Comparison of ENCODE assay signal across 1 cellular context in the genomic region with DNA sequence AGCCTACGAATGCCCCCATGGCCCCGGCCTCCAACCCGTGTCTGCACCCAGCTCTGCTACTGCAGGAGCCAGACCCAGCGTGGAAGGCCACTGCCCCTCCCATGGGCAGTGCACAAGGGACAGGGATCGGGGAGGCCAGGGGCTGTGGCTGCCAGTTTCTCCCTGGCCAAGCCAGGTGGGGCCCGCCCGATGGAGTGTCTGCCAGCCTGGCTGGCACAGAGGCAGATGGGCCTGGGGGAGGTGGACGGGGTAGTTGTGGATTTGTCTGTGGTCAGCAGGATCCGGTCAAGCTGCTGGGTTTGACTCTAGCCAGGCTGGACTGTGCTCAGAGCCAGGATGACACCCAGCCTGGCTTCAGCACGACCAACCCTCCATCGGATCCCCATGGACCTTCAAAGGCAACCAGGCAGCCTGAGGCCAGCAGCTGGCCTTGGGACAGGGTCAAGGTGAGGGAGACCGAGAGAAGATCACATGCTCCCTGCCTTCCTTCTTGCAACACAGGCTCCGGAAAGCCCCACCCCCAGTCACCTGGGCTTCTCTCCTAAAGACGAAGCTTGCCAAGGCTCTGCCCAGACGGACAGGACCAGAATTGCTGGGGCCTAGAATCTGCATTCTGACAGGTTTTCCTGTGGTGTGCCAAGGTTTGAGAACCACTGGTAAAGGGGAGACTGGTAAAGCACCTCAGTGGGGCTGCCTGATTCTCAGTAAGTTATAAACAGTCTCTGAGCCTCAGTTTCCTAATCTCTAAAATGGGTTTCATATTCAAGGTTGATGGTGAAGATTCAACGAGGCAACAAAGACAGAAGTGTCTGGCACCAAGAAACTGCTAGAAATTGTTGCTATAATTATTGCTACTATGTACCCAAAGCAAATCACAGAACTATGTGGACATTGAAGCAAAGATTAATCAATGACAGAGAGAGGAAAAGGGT.
TF ChIP-seq lines count a peak whose summit lies in the region.

No MANE protein-coding gene starts in this region.

TF ChIP-seq in K562, 482 proteins besides CTCF, POLR2A, EP300 and RAD21:
- TF ChIP-seq ADNP (tag; IDR thresholded peaks at IDR 0.05) (peak; percentile 50; the same call in 1 of the 2 replicates), CBX1 (IDR thresholded peaks at IDR 0.05; ENCODE audit: low read depth) (0 out of 2 replicates have a peak, but pooled peaks have one; percentile 41), BCOR (IDR thresholded peaks at IDR 0.05) (peak; percentile 70), CBFA2T3 (IDR thresholded peaks at IDR 0.05) (no peak), KDM1A (IDR thresholded peaks at IDR 0.05) (peak in 1 of 2 experiments; percentile 32; a peak in 1 of 4 replicates), GABPA (tag; conservative IDR thresholded peaks at IDR 0.05; ENCODE audit: low read depth) (no peak), RBM25 (IDR thresholded peaks at IDR 0.05; ENCODE audit: low read depth, low read length, severe bottlenecking) (peak; percentile 88), ZBTB17 (CRISPR knock-in tag; IDR thresholded peaks at IDR 0.05) (no peak), RCOR1 (IDR thresholded peaks at IDR 0.05; ENCODE audit: borderline replicate concordance in 1 of 2, low read depth in 2 of 2, low read length in 2 of 2) (0 out of 4 replicates have a peak, but pooled peaks of 1 of the 2 experiments have one; percentile 15)
